ENCODE assay signal across 17 cellular contexts in the genomic region with DNA sequence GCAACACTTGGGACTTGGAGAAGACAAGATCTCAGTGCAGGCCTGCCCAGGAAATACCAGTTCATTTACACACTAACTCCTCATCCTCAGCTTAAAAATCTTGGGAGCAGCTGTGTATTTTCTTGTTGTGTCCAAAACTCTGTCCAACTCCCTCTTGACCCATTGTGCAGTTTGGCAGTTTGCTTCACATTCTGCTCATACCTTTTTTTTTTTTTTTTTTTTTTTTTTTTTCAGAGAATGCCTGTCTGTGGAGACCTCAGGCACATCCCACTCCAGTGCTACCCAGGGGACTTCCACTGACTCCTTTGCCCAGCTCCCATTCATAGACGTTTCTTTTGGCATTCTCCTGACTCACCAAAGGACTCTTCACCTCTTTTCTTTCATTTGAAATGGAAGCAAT.
A peak's percentile ranks its signal among the peaks of the same experiment; 100 is the strongest.
DNase-seq lines count a peak whose midpoint lies in the region; ATAC-seq, FAIRE-seq and TF ChIP-seq lines count a peak whose summit lies in the region.
"Had no signal": no experiment of that assay in that cellular context is flagged by ENCODE, and none has a peak within 500 bp of the region (broad histone marks: within the 10 kb centered on the region; RNA-seq: fewer than 3 reads in every experiment).

No MANE protein-coding gene starts in this region.

- H3K36me3 ChIP-seq in mammary epithelial cell (ENCODE audit: insufficient read depth, low read length) (no peaks in the 10 kb centered on the region), astrocyte (ENCODE audit: insufficient read depth, low read length) (no peaks in the 10 kb centered on the region), skeletal muscle satellite cell (ENCODE audit: insufficient read depth, low read length) (no peaks in the 10 kb centered on the region), BE2C (no peaks in the 10 kb centered on the region)
- H3K36me3 ChIP-seq: vagina, WERI-Rb-1 had no signal

- H2AFZ ChIP-seq in mammary epithelial cell (ENCODE audit: low read depth, low read length), result no peak overlapping the region
- no peak overlapping the region for H2AFZ ChIP-seq in astrocyte (ENCODE audit: low read depth, low read length)

- H3K27me3 ChIP-seq in mammary epithelial cell (ENCODE audit: insufficient read depth, low read length) (no peaks in the 10 kb centered on the region), astrocyte (ENCODE audit: insufficient read depth, low read length) (no peaks in the 10 kb centered on the region), skeletal muscle satellite cell (ENCODE audit: control insufficient read depth, insufficient read depth, low read length) (no peaks in the 10 kb centered on the region), BE2C (peaks cover 3% of the 10 kb centered on the region; the same call in 1 of the 2 replicates)
- H3K27me3 ChIP-seq: vagina had no signal

- WGBS in mammary epithelial cell (ENCODE audit: low coverage, missing lambda C conversion rate), result 0% methylated on average over 1 of the region's 1 CpG

- H3K36me3 Mint-ChIP-seq in MCF 10A (ENCODE audit: insufficient read depth, unreplicated experiment), result no peaks in the 10 kb centered on the region
- H3K36me3 Mint-ChIP-seq in astrocyte (ENCODE audit: low read depth, unreplicated experiment), result no peaks in the 10 kb centered on the region

- H3K9me3 ChIP-seq in mammary epithelial cell (replicated peaks; ENCODE audit: insufficient read depth, low read length) (no peaks in the 10 kb centered on the region), astrocyte (ENCODE audit: insufficient read depth, low read depth, low read length) (no peaks in the 10 kb centered on the region), skeletal muscle satellite cell (replicated peaks; ENCODE audit: low read length) (no peaks in the 10 kb centered on the region), BE2C (no peaks in the 10 kb centered on the region)
- H3K9me3 ChIP-seq: vagina had no signal

- no peak overlapping the region for H3K4me3 Mint-ChIP-seq in MCF 10A (ENCODE audit: unreplicated experiment)
- H3K4me3 Mint-ChIP-seq in astrocyte (ENCODE audit: unreplicated experiment), result no peak overlapping the region

- POLR2A ChIA-PET in MCF 10A (lab: Yijun Ruan, JAX), result interaction anchor here (0.6 to 2.5 kb wide), 3 partner anchors 9 to 34 kb away, joined by 3 to 9 read pairs (median 5); no protein-coding TSS in a partner anchor

- intact Hi-C loops in MCF 10A (cut with micrococcal nuclease), result no loop called here
- intact Hi-C loops in mammary epithelial cell (cut with micrococcal nuclease), result no loop called here
- intact Hi-C loops in left ventricle myocardium superior (cut with micrococcal nuclease), result no loop called here

- no peak overlapping the region for H3K9ac ChIP-seq in mammary epithelial cell (ENCODE audit: insufficient read depth, low read length)
- no peak overlapping the region for H3K9ac ChIP-seq in astrocyte (ENCODE audit: low read length)
- peak overlapping the region; percentile 72 for H3K9ac ChIP-seq in skeletal muscle satellite cell (ENCODE audit: low read depth, low read length)

- no peaks in the 10 kb centered on the region for H3K79me2 ChIP-seq in mammary epithelial cell (ENCODE audit: insufficient read depth, low read length)
- no peaks in the 10 kb centered on the region for H3K79me2 ChIP-seq in astrocyte (ENCODE audit: insufficient read depth, low read length)

- H3K4me1 ChIP-seq in mammary epithelial cell (ENCODE audit: insufficient read depth, low read length), result no peaks in the 10 kb centered on the region
- no peaks in the 10 kb centered on the region for H3K4me1 ChIP-seq in astrocyte (ENCODE audit: insufficient read depth, low read length)
- peaks cover 43% of the 10 kb centered on the region for H3K4me1 ChIP-seq in skeletal muscle satellite cell (ENCODE audit: control insufficient read depth, insufficient read depth, low read length)
- H3K4me1 ChIP-seq in BE2C, result no peaks in the 10 kb centered on the region

- in situ Hi-C loops in mammary epithelial cell (cut with MboI; ENCODE audit: low sequenced_read_pairs in 2 of 2), result no loop called here

- CTCF ChIA-PET in MCF 10A (lab: Yijun Ruan, JAX), result interaction anchor here (0.6 to 2.2 kb wide), 4 partner anchors 9 to 482 kb away, joined by 3 to 5 read pairs (median 4); no protein-coding TSS in a partner anchor
- CTCF ChIA-PET in mammary epithelial cell (lab: Charles Lee; ENCODE audit: low non-redundant PET), result no interaction called here

- dilution Hi-C loops in mammary epithelial cell (cut with HindIII; ENCODE audit: low sequenced_read_pairs), result no loop called here

- ATAC-seq in left ventricle myocardium superior (peak; percentile 74), HG03342 (IDR thresholded peaks at IDR 0.05; ENCODE audit: unreplicated experiment) (no peak), esophagus mucosa (no peak)

- BruUV-seq in MCF 10A (replicated peaks; lab: Mats Ljungman, UMichigan), result no TSS peak
- no TSS peak for BruUV-seq in mammary epithelial cell (replicated peaks; lab: Mats Ljungman, UMichigan)

- H3K9me3 Mint-ChIP-seq in MCF 10A (ENCODE audit: unreplicated experiment) (no peaks in the 10 kb centered on the region), astrocyte (ENCODE audit: unreplicated experiment) (peaks cover 9% of the 10 kb centered on the region)

- H3K27me3 Mint-ChIP-seq in MCF 10A (ENCODE audit: insufficient read depth, unreplicated experiment), result no peaks in the 10 kb centered on the region
- H3K27me3 Mint-ChIP-seq in astrocyte (ENCODE audit: low read depth, unreplicated experiment), result no peaks in the 10 kb centered on the region

- no peak overlapping the region for H3K4me3 ChIP-seq in mammary epithelial cell (replicated peaks in 1 of 3; ENCODE audit: insufficient read depth in 1 of 3, low read depth in 2 of 3, low read length in 3 of 3)
- no peak overlapping the region for H3K4me3 ChIP-seq in astrocyte (ENCODE audit: insufficient read depth, low read depth, low read length)
- H3K4me3 ChIP-seq in skeletal muscle satellite cell (ENCODE audit: low read length), result no peak overlapping the region
- no peak overlapping the region for H3K4me3 ChIP-seq in BE2C (ENCODE audit: low read depth, low read length)
- H3K4me3 ChIP-seq: vagina had no signal

- peaks cover 17% of the 10 kb centered on the region for H3K4me1 Mint-ChIP-seq in MCF 10A (ENCODE audit: insufficient read depth, unreplicated experiment)
- H3K4me1 Mint-ChIP-seq in astrocyte (ENCODE audit: low read depth, unreplicated experiment), result peaks cover 14% of the 10 kb centered on the region

- no peak for FAIRE-seq in astrocyte (lab: Jason Lieb, UNC)
- FAIRE-seq: frontal cortex had no signal

- DNase-seq in MCF 10A (ENCODE audit: unreplicated experiment), result peak; percentile 24
- no peak for DNase-seq in mammary epithelial cell
- peak; percentile 75 for DNase-seq in astrocyte (ENCODE audit: low read depth)
- no peak for DNase-seq in left ventricle myocardium superior
- no peak for DNase-seq in BE2C
- DNase-seq: activated gamma-delta T cell; COR-L47; GOT3; NCI-H510A treated with DMSO at 0.1 percent for 48 hours; OCI-M1; stimulated activated CD4-positive, alpha-beta T cell treated with anti-CD3 and anti-CD28 coated beads, Interleukin-4, amount 100 ng/mL, for 24 hours; WERI-Rb-1 had no signal

- no peak overlapping the region for H3K27ac Mint-ChIP-seq in MCF 10A (ENCODE audit: low read depth, unreplicated experiment)
- no peak overlapping the region for H3K27ac Mint-ChIP-seq in astrocyte (ENCODE audit: unreplicated experiment)

- H4K20me1 ChIP-seq in mammary epithelial cell (ENCODE audit: insufficient read depth, low read length) (no peaks in the 10 kb centered on the region), astrocyte (ENCODE audit: insufficient read depth, low read length) (no peaks in the 10 kb centered on the region)

- TF ChIP-seq CTCF in MCF 10A (IDR thresholded peaks at IDR 0.05; ENCODE audit: unreplicated experiment) (no peak), mammary epithelial cell (conservative IDR thresholded peaks at IDR 0.05 in 1 of 2, IDR thresholded peaks at IDR 0.05 in 1 of 2; ENCODE audit: extremely low read depth in 1 of 2, insufficient read depth in 1 of 2, low read depth in 1 of 2, low read length in 2 of 2) (no peak), astrocyte (IDR thresholded peaks at IDR 0.05; ENCODE audit: insufficient read depth, low read depth, low read length) (no peak), BE2C (IDR thresholded peaks at IDR 0.05; ENCODE audit: low read depth, low read length) (no peak)

- no peak overlapping the region for H3K4me2 ChIP-seq in mammary epithelial cell (ENCODE audit: insufficient read depth, low read depth, low read length)
- no peak overlapping the region for H3K4me2 ChIP-seq in astrocyte (ENCODE audit: low read length)
- peak overlapping the region; percentile 56 for H3K4me2 ChIP-seq in skeletal muscle satellite cell (ENCODE audit: low read length)

- no peak overlapping the region for H3K27ac ChIP-seq in mammary epithelial cell (ENCODE audit: insufficient read depth, low read depth, low read length)
- no peak overlapping the region for H3K27ac ChIP-seq in astrocyte (ENCODE audit: low read depth, low read length)
- H3K27ac ChIP-seq: vagina, WERI-Rb-1 had no signal

Comparison
In these comparisons a context has a peak if more than half of its experiments do, and no peak if none do; other contexts are left out.
1. DNase-seq: peak in MCF 10A (single experiment) and astrocyte (single experiment); none in mammary epithelial cell (single experiment), left ventricle myocardium superior (single experiment) and BE2C (single experiment).